ENCODE assay signal across 25 cellular contexts in genomic region chr11:11076276-11076675, GRCh38.
"Had no signal": no experiment of that assay in that cellular context is flagged by ENCODE, and none has a peak within 500 bp of the region (broad histone marks: within the 10 kb centered on the region; RNA-seq: fewer than 3 reads in every experiment).

No MANE protein-coding gene starts in this region.

- H3K4me3 Mint-ChIP-seq: activated B cell treated with CpG ODN at 0.5 μM for 24 hours; activated naive CD4-positive, alpha-beta T cell treated with anti-CD3 and anti-CD28 coated beads, Interleukin-2, amount 10 ng/mL, durations not matched to agents 7 days and 5 days; activated T-cell treated with anti-CD3 and anti-CD28 coated beads, Interleukin-2, amount 50 U/mL, for 4 hours; endodermal cell; memory B cell; neural crest cell; stimulated activated naive B cell treated with anti-CD40 and anti-IgM and Interleukin-4, amounts not matched to agents 10 μg/mL and 1 μg/mL and 100 μg/mL, for 72 hours had no signal

- H3K27ac Mint-ChIP-seq: activated B cell treated with CpG ODN at 0.5 μM for 24 hours; activated naive CD4-positive, alpha-beta T cell treated with anti-CD3 and anti-CD28 coated beads, Interleukin-2, amount 10 ng/mL, durations not matched to agents 7 days and 5 days; endodermal cell; memory B cell; stimulated activated naive B cell treated with anti-CD40 and anti-IgM and Interleukin-4, amounts not matched to agents 10 μg/mL and 1 μg/mL and 100 μg/mL, for 72 hours; type B pancreatic cell had no signal

- ATAC-seq: activated T-cell treated with anti-CD3 and anti-CD28 coated beads, Interleukin-2, amount 50 U/mL, for 4 hours; heart left ventricle; left cardiac atrium; mucosa of descending colon; stimulated activated naive B cell treated with anti-CD40 and anti-IgM and Interleukin-4, amounts not matched to agents 10 μg/mL and 1 μg/mL and 100 μg/mL, for 72 hours had no signal

- H3K27ac ChIP-seq: cardiac muscle cell, epithelial cell of prostate, heart left ventricle, sigmoid colon, vagina had no signal

- H3K36me3 Mint-ChIP-seq: activated naive CD4-positive, alpha-beta T cell treated with anti-CD3 and anti-CD28 coated beads, Interleukin-2, amount 10 ng/mL, durations not matched to agents 7 days and 5 days; memory B cell; stimulated activated naive B cell treated with anti-CD40 and anti-IgM and Interleukin-4, amounts not matched to agents 10 μg/mL and 1 μg/mL and 100 μg/mL, for 72 hours; type B pancreatic cell had no signal

- DNase-seq: activated B cell treated with CpG ODN at 0.5 μM for 24 hours; activated CD4-positive, alpha-beta T cell treated with anti-CD3 and anti-CD28 coated beads for 4 hours; activated CD4-positive, alpha-beta T cell treated with anti-CD3 and anti-CD28 coated beads, Interleukin-2, amount 50 U/mL, for 48 hours; activated CD8-positive, alpha-beta memory T cell treated with anti-CD3 and anti-CD28 coated beads, Interleukin-2, amount 50 U/mL, for 48 hours; activated effector memory CD4-positive, alpha-beta T cell treated with anti-CD3 and anti-CD28 coated beads, Interleukin-2, amount 50 U/mL, for 16 hours; activated naive CD4-positive, alpha-beta T cell treated with anti-CD3 and anti-CD28 coated beads, Interleukin-2, amount 10 ng/mL, durations not matched to agents 7 days and 5 days; activated T-cell treated with anti-CD3 and anti-CD28 coated beads, Interleukin-2, amount 50 U/mL, for 4 hours; cortex of kidney; heart left ventricle; islet precursor cell; left cardiac atrium; mucosa of descending colon; occipital lobe; sigmoid colon; stimulated activated CD4-positive, alpha-beta T cell treated with anti-CD3 and anti-CD28 coated beads, Interleukin-2, amount 100 ng/mL, for 48 hours; stimulated activated CD8-positive, alpha-beta memory T cell treated with anti-CD3 and anti-CD28 coated beads, Interleukin-4, amount 100 ng/mL, for 48 hours; stimulated activated naive B cell treated with anti-CD40 and anti-IgM and Interleukin-4, amounts not matched to agents 10 μg/mL and 1 μg/mL and 100 μg/mL, for 72 hours; T1000 had no signal

- H3K36me3 ChIP-seq: cardiac muscle cell, heart left ventricle, sigmoid colon, vagina had no signal

- H3K9me3 ChIP-seq: heart left ventricle, mucosa of descending colon, sigmoid colon, vagina had no signal

- H3K27me3 ChIP-seq: cardiac muscle cell, heart left ventricle, sigmoid colon, vagina had no signal

- H3K9me3 Mint-ChIP-seq: activated B cell treated with CpG ODN at 0.5 μM for 24 hours; activated naive CD4-positive, alpha-beta T cell treated with anti-CD3 and anti-CD28 coated beads, Interleukin-2, amount 10 ng/mL, durations not matched to agents 7 days and 5 days; activated T-cell treated with anti-CD3 and anti-CD28 coated beads, Interleukin-2, amount 50 U/mL, for 4 hours; endodermal cell; memory B cell; neural crest cell; stimulated activated naive B cell treated with anti-CD40 and anti-IgM and Interleukin-4, amounts not matched to agents 10 μg/mL and 1 μg/mL and 100 μg/mL, for 72 hours; type B pancreatic cell had no signal

- H3K4me3 ChIP-seq: cardiac muscle cell, heart left ventricle, mucosa of descending colon, sigmoid colon, vagina had no signal

- H3K4me1 Mint-ChIP-seq: activated B cell treated with CpG ODN at 0.5 μM for 24 hours; memory B cell; stimulated activated naive B cell treated with anti-CD40 and anti-IgM and Interleukin-4, amounts not matched to agents 10 μg/mL and 1 μg/mL and 100 μg/mL, for 72 hours had no signal
